Comparison of ENCODE assay signal across 16 cellular contexts in the genomic region with DNA sequence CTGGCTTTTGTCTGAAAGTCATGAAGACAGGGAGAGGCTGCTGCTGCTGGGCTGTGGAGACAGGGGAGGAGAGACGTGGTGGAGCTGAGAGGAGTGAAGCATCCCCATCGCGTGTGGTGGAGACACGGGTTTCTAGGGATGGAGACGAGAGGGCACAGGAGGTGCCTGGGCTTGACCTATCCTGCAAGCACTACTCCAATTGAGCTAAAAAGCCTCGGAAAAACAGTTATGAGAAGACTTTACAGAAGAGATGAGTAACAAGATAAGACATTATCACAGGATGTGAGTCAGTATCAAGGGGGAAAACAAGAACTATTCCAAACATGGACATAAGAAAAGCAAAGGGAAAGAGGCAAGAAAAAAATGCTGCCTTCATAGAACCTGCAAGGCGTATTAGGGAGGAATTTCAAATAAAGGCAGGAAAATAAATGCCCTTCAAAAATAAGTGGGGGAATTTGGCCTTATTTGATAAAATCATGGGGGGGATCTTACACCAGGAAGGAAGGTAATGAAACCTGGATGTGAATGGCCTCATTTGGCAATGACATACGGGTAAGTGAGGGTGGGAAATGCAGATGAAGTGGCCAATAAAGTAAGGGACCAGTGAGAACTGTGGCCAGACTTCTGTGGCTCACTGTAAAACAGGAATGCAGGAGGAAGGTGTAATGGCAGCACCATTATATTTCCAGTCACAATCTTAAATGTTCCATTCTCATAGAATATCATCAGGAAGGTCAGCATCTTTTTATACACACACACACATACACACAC.
A peak's percentile ranks its signal among the peaks of the same experiment; 100 is the strongest.
DNase-seq lines count a peak whose midpoint lies in the region; FAIRE-seq and TF ChIP-seq lines count a peak whose summit lies in the region.
"Had no signal": no experiment of that assay in that cellular context is flagged by ENCODE, and none has a peak within 500 bp of the region (broad histone marks: within the 10 kb centered on the region; RNA-seq: fewer than 3 reads in every experiment).

No MANE protein-coding gene starts in this region.

- H2AFZ ChIP-seq in ACC112 (ENCODE audit: low read length, unreplicated experiment) = no peak overlapping the region

- intact Hi-C loops in testis (cut with DNase I; ENCODE audit: low total_unique reads) = no loop called here

- H3K36me3 ChIP-seq in ACC112 (ENCODE audit: insufficient read depth, low read length) (no peaks in the 10 kb centered on the region; the same call in 1 of the 2 replicates), brain microvascular endothelial cell (replicated peaks) (peaks cover 3% of the 10 kb centered on the region), testis (ENCODE audit: low read depth, missing control alignments) (no peaks in the 10 kb centered on the region)
- H3K36me3 ChIP-seq: thyroid gland had no signal

- no peak for TF ChIP-seq POLR2A in testis (IDR thresholded peaks at IDR 0.05)

- no peaks in the 10 kb centered on the region for H3K79me2 ChIP-seq in ACC112 (ENCODE audit: control insufficient read depth, insufficient read depth, low read length, unreplicated experiment)

- peak overlapping the region; percentile 46 for H3K27ac ChIP-seq in ACC112 (ENCODE audit: low read depth, low read length)
- H3K27ac ChIP-seq in brain microvascular endothelial cell = peak overlapping the region; percentile 81
- no peak overlapping the region for H3K27ac ChIP-seq in testis
- H3K27ac ChIP-seq: KMS-11, thyroid gland had no signal

- no peak for FAIRE-seq in HTR-8/SVneo (lab: Jason Lieb, UNC)

- DNase-seq in HTR-8/SVneo (ENCODE audit: insufficient read length, low spot score) (peak; percentile 34), brain microvascular endothelial cell (peak; percentile 61), kidney tubule cell (ENCODE audit: low spot score) (peak; percentile 14), testis (no peak), NCI-H2227 (lab: John Stamatoyannopoulos, UW; ENCODE audit: unreplicated experiment) (no peak), nephron progenitor cell (no peak), HEK293T (ENCODE audit: extremely low spot score) (no peak)
- DNase-seq: activated CD8-positive, alpha-beta T cell treated with anti-CD3 and anti-CD28 coated beads for 36 hours; erythroblast; NCI-H187; posterior cingulate gyrus; SHP77 treated with DMSO at 0.1 percent for 48 hours; thyroid gland had no signal

- 70 to 81% methylated on average over 8 of the region's 8 CpGs for WGBS in testis, 2 donors

- H3K27me3 ChIP-seq in ACC112 (ENCODE audit: insufficient read depth, low read length) (no peaks in the 10 kb centered on the region), brain microvascular endothelial cell (replicated peaks) (no peaks in the 10 kb centered on the region), testis (no peaks in the 10 kb centered on the region)
- H3K27me3 ChIP-seq: thyroid gland had no signal

- TF ChIP-seq CTCF in brain microvascular endothelial cell (IDR thresholded peaks at IDR 0.05; ENCODE audit: low read depth, low read length, missing control alignments) (no peak), testis (IDR thresholded peaks at IDR 0.05) (no peak), nephron progenitor cell (IDR thresholded peaks at IDR 0.05) (no peak)

- H3K27ac Mint-ChIP-seq in nephron progenitor cell = no peak overlapping the region
- H3K27ac Mint-ChIP-seq: activated CD8-positive, alpha-beta T cell treated with anti-CD3 and anti-CD28 coated beads for 36 hours had no signal

- POLR2A ChIA-PET in HEK293T (lab: Yijun Ruan, JAX) = no interaction called here

- peaks cover 35% of the 10 kb centered on the region for H3K9me3 Mint-ChIP-seq in nephron progenitor cell

- CTCF ChIA-PET in HEK293T (lab: Yijun Ruan, JAX) = no interaction called here

- peaks cover 11% of the 10 kb centered on the region for H3K36me3 Mint-ChIP-seq in nephron progenitor cell (ENCODE audit: low read depth)

- H3K4me1 ChIP-seq in ACC112 (ENCODE audit: control insufficient read depth, insufficient read depth, low read length, unreplicated experiment) = peaks cover 12% of the 10 kb centered on the region
- no peaks in the 10 kb centered on the region for H3K4me1 ChIP-seq in testis
- H3K4me1 ChIP-seq: thyroid gland had no signal

- no peaks in the 10 kb centered on the region for H3K9me3 ChIP-seq in testis
- H3K9me3 ChIP-seq: thyroid gland had no signal

- in situ Hi-C loops in brain microvascular endothelial cell (cut with HindIII; ENCODE audit: low pct_ligation_motif_present, low sequenced_read_pairs) = no loop called here

- peaks cover 5% of the 10 kb centered on the region for H3K27me3 Mint-ChIP-seq in nephron progenitor cell (ENCODE audit: low read depth, poor library complexity)
- H3K27me3 Mint-ChIP-seq: activated CD8-positive, alpha-beta T cell treated with anti-CD3 and anti-CD28 coated beads for 36 hours had no signal

- H3K4me3 ChIP-seq in ACC112 (ENCODE audit: low read depth, low read length) = no peak overlapping the region
- no peak overlapping the region for H3K4me3 ChIP-seq in brain microvascular endothelial cell (ENCODE audit: low read depth, low read length)
- no peak overlapping the region for H3K4me3 ChIP-seq in testis
- H3K4me3 ChIP-seq: lung, thyroid gland had no signal

- no peaks in the 10 kb centered on the region for H3K4me1 Mint-ChIP-seq in nephron progenitor cell

- H3K4me3 Mint-ChIP-seq in nephron progenitor cell = no peak overlapping the region
- H3K4me3 Mint-ChIP-seq: activated CD8-positive, alpha-beta T cell treated with anti-CD3 and anti-CD28 coated beads for 36 hours had no signal

TF ChIP-seq in HEK293T, 16 proteins besides CTCF, POLR2A, EP300 and RAD21:
- TF ChIP-seq ELF4 (IDR thresholded peaks at IDR 0.05) (no peak), SUZ12 (IDR thresholded peaks at IDR 0.05) (no peak)

Comparison
In these comparisons a context has a peak if more than half of its experiments do, and no peak if none do; other contexts are left out.
1. H3K27ac ChIP-seq: peak in ACC112 (single experiment) and brain microvascular endothelial cell (single experiment); none in testis (0 of 2).
2. DNase-seq: peak in HTR-8/SVneo (single experiment), brain microvascular endothelial cell (single experiment) and kidney tubule cell (single experiment); none in testis (single experiment), NCI-H2227 (single experiment), nephron progenitor cell (single experiment) and HEK293T (single experiment).